9 cellular contexts compared by ENCODE assay signal in genomic region chr5:84384604-84385575, GRCh38. TPM values are rescaled to one million over a fixed set of nuclear protein-coding genes. Genes with fewer than 3 reads are reported as not detected.
DNase-seq lines count a peak whose midpoint lies in the region; ATAC-seq, FAIRE-seq and TF ChIP-seq lines count a peak whose summit lies in the region.
"Had no signal": no experiment of that assay in that cellular context is flagged by ENCODE, and none has a peak within 500 bp of the region (broad histone marks: within the 10 kb centered on the region; RNA-seq: fewer than 3 reads in every experiment).

Gene EDIL3 (minus strand): TSS chr5:84384880. CDS start chr5:84384374, 506 bp downstream.

- TF ChIP-seq POLR2A in HepG2 (IDR thresholded peaks at IDR 0.05; ENCODE audit: insufficient read depth in 1 of 2, low read depth in 2 of 2, low read length in 2 of 2) (no peak), suprapubic skin (IDR thresholded peaks at IDR 0.05) (no peak)

- H3K4me3 Mint-ChIP-seq in Calu3 (ENCODE audit: low read depth, unreplicated experiment), result peak within 1 kb of the TSS; percentile 93

- no peaks in the 10 kb centered on the region for H3K9me3 ChIP-seq in HepG2 (ENCODE audit: low read length)
- H3K9me3 ChIP-seq in suprapubic skin, result no peaks in the 10 kb centered on the region

- peak within 1 kb of the TSS; percentile 57 to 91 (median 78) for H3K4me3 ChIP-seq in dorsolateral prefrontal cortex
- H3K4me3 ChIP-seq in HepG2 (replicated peaks in 1 of 3; ENCODE audit: insufficient read depth in 1 of 3, low read depth in 2 of 3, low read length in 3 of 3), result peak within 1 kb of the TSS in 1 of 3 experiments; percentile 33; a peak in 1 of 6 replicates
- peak within 1 kb of the TSS; percentile 67 for H3K4me3 ChIP-seq in suprapubic skin

- peaks cover 16% of the 10 kb centered on the region; the same call in 1 of the 2 replicates for H3K4me1 ChIP-seq in HepG2 (ENCODE audit: insufficient read depth, low read length)
- H3K4me1 ChIP-seq in suprapubic skin, result peaks cover 37% of the 10 kb centered on the region

- H3K27ac ChIP-seq in dorsolateral prefrontal cortex (peak within 1 kb of the TSS; percentile 46 to 96 (median 93)), HepG2 (ENCODE audit: extremely low read length, insufficient read depth, low read length) (no peak within 1 kb of the TSS), suprapubic skin (peak within 1 kb of the TSS; percentile 51)

- TF ChIP-seq CTCF in Calu3 (IDR thresholded peaks at IDR 0.05; ENCODE audit: unreplicated experiment) (no peak), dorsolateral prefrontal cortex (IDR thresholded peaks at IDR 0.05 in 54 of 56, conservative IDR thresholded peaks at IDR 0.05 in 2 of 56; ENCODE audit: low read depth in 1 of 56, partially characterized antibody in 56 of 56) (peak in 16 of 56 donors; percentile 9 to 46 (median 22)), HepG2 (CRISPR knock-in tag; IDR thresholded peaks at IDR 0.05) (no peak), suprapubic skin (IDR thresholded peaks at IDR 0.05) (no peak)

- peak within 1 kb of the TSS; percentile 36; the same call in 1 of the 2 replicates for H3K4me2 ChIP-seq in HepG2 (ENCODE audit: low read depth, low read length)

- POLR2A ChIA-PET in HepG2 (lab: Yijun Ruan, JAX), result no interaction called here

- H4K20me1 ChIP-seq in HepG2 (ENCODE audit: insufficient read depth, low read length), result no peaks in the 10 kb centered on the region

- no peak for TF ChIP-seq RAD21 in HepG2 (CRISPR knock-in tag; IDR thresholded peaks at IDR 0.05)

- intact Hi-C loops in Calu3 (cut with micrococcal nuclease; ENCODE audit: unreplicated experiment) (no loop called here), dorsolateral prefrontal cortex (cut with DNase I) (loop anchor here (5.0 to 10.0 kb wide), 10 partner anchors 93 to 660 kb away; partner anchors contain the start of gene HAPLN1 (in 1 of the 2)), HepG2 (cut with micrococcal nuclease; ENCODE audit: unreplicated experiment) (no loop called here)

- in situ Hi-C loops in HepG2 (cut with HindIII; ENCODE audit: extremely low pct_ligation_motif_present, low pct_unique_long_range_greater_than_20kb), result no loop called here

- H3K36me3 Mint-ChIP-seq in Calu3 (ENCODE audit: insufficient read depth, unreplicated experiment), result peaks cover 26% of the 10 kb centered on the region

- DNase-seq in Calu3 (peak; percentile 15), NCI-H524 (lab: John Stamatoyannopoulos, UW) (peak; percentile 59 to 76), dorsolateral prefrontal cortex (peak; percentile 66 to 89 (median 82)), HepG2 (ENCODE audit: low spot score) (no peak), suprapubic skin (ENCODE audit: low spot score in 2 of 2) (no peak), NCI-H187 (lab: John Stamatoyannopoulos, UW) (no peak), mesenteric fat pad (ENCODE audit: low spot score) (no peak)

- peak within 1 kb of the TSS; percentile 5 for H3K27ac Mint-ChIP-seq in Calu3 (ENCODE audit: unreplicated experiment)

- no peaks in the 10 kb centered on the region for H3K27me3 Mint-ChIP-seq in Calu3 (ENCODE audit: unreplicated experiment)

- H3K4me1 Mint-ChIP-seq in Calu3 (ENCODE audit: low read depth, unreplicated experiment), result peaks cover 15% of the 10 kb centered on the region

- H3K79me2 ChIP-seq in HepG2 (ENCODE audit: insufficient read depth, low read length), result no peaks in the 10 kb centered on the region

- no TSS peak for BruUV-seq in Calu3 (replicated peaks; lab: Mats Ljungman, UMichigan)
- BruUV-seq in HepG2 (replicated peaks; lab: Mats Ljungman, UMichigan), result no TSS peak

- TF ChIP-seq EP300 in HepG2 (IDR thresholded peaks at IDR 0.05; ENCODE audit: low read depth in 2 of 2, low read length in 2 of 2) (no peak), HepG2 (CRISPR knock-in tag; IDR thresholded peaks at IDR 0.05; ENCODE audit: borderline replicate concordance) (no peak), suprapubic skin (IDR thresholded peaks at IDR 0.05) (no peak)

- CTCF ChIA-PET in Calu3 (lab: Charles Lee), result interaction anchor here (0.7 to 1.1 kb wide), 2 partner anchors 10 to 698 kb away, joined by 3 to 6 read pairs; no protein-coding TSS in a partner anchor
- CTCF ChIA-PET in HepG2 (lab: Yijun Ruan, JAX; ENCODE audit: low intra/inter-chr PET ratio, low total read pairs), result no interaction called here

- H3K36me3 ChIP-seq in HepG2 (replicated peaks in 1 of 2; ENCODE audit: control insufficient read depth in 1 of 2, insufficient read depth in 2 of 2, low read length in 2 of 2) (no peaks in the 10 kb centered on the region), suprapubic skin (no peaks in the 10 kb centered on the region)

- 23% methylated on average over 17 of the region's 54 CpGs for WGBS in HepG2 (ENCODE audit: low lambda C conversion rate)
- WGBS in suprapubic skin, result under 1% methylated on average over 41 of the region's 54 CpGs

- H2AFZ ChIP-seq in HepG2 (ENCODE audit: low read length), result no peak within 1 kb of the TSS

- H3K27me3 ChIP-seq in dorsolateral prefrontal cortex (peaks cover 0 to 15% (median 0%) of the 10 kb centered on the region in 45 donors), HepG2 (ENCODE audit: control insufficient read depth in 1 of 2, insufficient read depth in 2 of 2, low read length in 2 of 2) (peaks cover 2 to 35% of the 10 kb centered on the region in 2 experiments; a peak in 3 of 5 replicates), suprapubic skin (peaks cover 31% of the 10 kb centered on the region)

- FAIRE-seq in HepG2 (lab: Jason Lieb, UNC), result no peak
- FAIRE-seq: endometrium had no signal

- no peaks in the 10 kb centered on the region for H3K9me3 Mint-ChIP-seq in Calu3 (ENCODE audit: low read depth, unreplicated experiment)

- H3K9ac ChIP-seq in HepG2 (ENCODE audit: insufficient read depth, low read depth, low read length), result no peak within 1 kb of the TSS

- ATAC-seq in HepG2 (peak; percentile 65), HG03342 (IDR thresholded peaks at IDR 0.05; ENCODE audit: unreplicated experiment) (no peak)

TF ChIP-seq in HepG2, 621 proteins besides CTCF, POLR2A, EP300 and RAD21:
- TF ChIP-seq ZNF18 (CRISPR knock-in tag; IDR thresholded peaks at IDR 0.05; ENCODE audit: insufficient replicate concordance), result no peak
- 0 out of 2 replicates have a peak, but pooled peaks have one; percentile 25 for TF ChIP-seq EZH2 (conservative IDR thresholded peaks at IDR 0.05; ENCODE audit: low read depth, low read length)

RNA-seq across cellular contexts. Expression of gene EDIL3, which starts in this region (rescaled TPM):
- total RNA-seq in Calu3 (2022) (0.07 and 0.24 TPM in 2 replicates), dorsolateral prefrontal cortex (100 to 1,000 TPM in 103 of 120 experiments, 10 to 100 TPM in 17; 37.7 to 535 (median 162) TPM), HepG2 (2016; rRNA removed; fragmentation: Illumina TruSeq; extraction: Trizol) (not detected in 2 replicates), suprapubic skin (10 to 100 TPM in 3 of 4 donors, 1 to 10 TPM in 1; 9.4 to 21.5 (median 17.5) TPM), mesenteric fat pad (3.7 TPM)
- total RNA-seq in HepG2 (2016; cell fraction: cytosol; rRNA removed; fragmentation: Illumina TruSeq; extraction: Trizol; ENCODE audit: low read depth), result not detected in 2 replicates
- not detected in 2 replicates for total RNA-seq in HepG2 (2016; cell fraction: insoluble cytoplasmic fraction; rRNA removed; fragmentation: Illumina TruSeq; extraction: Trizol)
- not detected in 2 replicates for total RNA-seq in HepG2 (2016; cell fraction: membrane; rRNA removed; fragmentation: Illumina TruSeq; extraction: Trizol)
- total RNA-seq in HepG2 (2016; cell fraction: nucleus; rRNA removed; fragmentation: Illumina TruSeq; extraction: Trizol), result not detected in 2 replicates
- 0.01 TPM in 1 of 2 replicates, not detected in the other for polyA plus RNA-seq in HepG2 (2011; rRNA removed)
- polyA plus RNA-seq in HepG2 (2011; cell fraction: cytosol; rRNA removed), result not detected in 2 replicates
- not detected in 2 replicates for polyA plus RNA-seq in HepG2 (2011; cell fraction: nucleus; rRNA removed)
- not detected in 2 replicates for polyA plus RNA-seq in HepG2 (2012)
- polyA plus RNA-seq in HepG2 (2016; cell fraction: cytosol; fragmentation: Illumina TruSeq; extraction: Trizol; ENCODE audit: low read depth), result not detected in 2 replicates
- not detected in 2 replicates for polyA plus RNA-seq in HepG2 (2016; cell fraction: insoluble cytoplasmic fraction; fragmentation: Illumina TruSeq; extraction: Trizol; ENCODE audit: low read depth)
- not detected in 2 replicates for polyA plus RNA-seq in HepG2 (2016; cell fraction: membrane; fragmentation: Illumina TruSeq; extraction: Trizol; ENCODE audit: low read depth)
- polyA plus RNA-seq in HepG2 (2016; cell fraction: nucleus; fragmentation: Illumina TruSeq; extraction: Trizol; ENCODE audit: insufficient read depth, low read depth), result not detected in 2 replicates
- 0.05 TPM in 1 of 2 replicates, not detected in the other for polyA minus RNA-seq in HepG2 (2011; rRNA and poly(A)+ RNA removed; ENCODE audit: low replicate concordance)
- polyA minus RNA-seq in HepG2 (2011; cell fraction: cytosol; rRNA and poly(A)+ RNA removed), result not detected in 2 replicates
- polyA minus RNA-seq in HepG2 (2011; cell fraction: nucleus; rRNA and poly(A)+ RNA removed), result not detected in 2 replicates

Comparison
In these comparisons a context has a peak if more than half of its experiments do, and no peak if none do; other contexts are left out.
1. Peak in DNase-seq in Calu3; RNA of the gene not detected or under 1 TPM.
2. Peak in ATAC-seq and H3K4me2 ChIP-seq in HepG2; RNA of the gene not detected or under 1 TPM.
3. DNase-seq: peak in NCI-H524 (2 of 2) and dorsolateral prefrontal cortex (10 of 10); none in HepG2 (single experiment), suprapubic skin (0 of 2), NCI-H187 (0 of 2) and mesenteric fat pad (single experiment).
4. intact Hi-C loops: an anchor here in dorsolateral prefrontal cortex (5.0 to 10.0 kb wide); none called in Calu3 and HepG2.